In genomic region chr5:86679529-86679928, GRCh38 we compare ENCODE assay signal across 9 cellular contexts.
DNase-seq lines count a peak whose midpoint lies in the region; ATAC-seq, FAIRE-seq and TF ChIP-seq lines count a peak whose summit lies in the region.
"Had no signal": no experiment of that assay in that cellular context is flagged by ENCODE, and none has a peak within 500 bp of the region (broad histone marks: within the 10 kb centered on the region; RNA-seq: fewer than 3 reads in every experiment).

No MANE protein-coding gene starts in this region.

- DNase-seq in Caco-2 = peak in 1 of 2 experiments; percentile 9
- DNase-seq in HTR-8/SVneo (ENCODE audit: insufficient read length, low spot score) = peak; percentile 6
- DNase-seq in OCI-LY7 (ENCODE audit: low spot score) = peak; percentile 48
- DNase-seq in dedifferentiated amniotic fluid mesenchymal stem cell (ENCODE audit: extremely low spot score) = peak; percentile 45
- DNase-seq in lung (ENCODE audit: low spot score) = peak; percentile 34
- DNase-seq in GOT3 (lab: John Stamatoyannopoulos, UW) = no peak
- no peak for DNase-seq in activated CD4-positive, alpha-beta T cell treated with anti-CD3 and anti-CD28 coated beads for 1 hour

- no peaks in the 10 kb centered on the region for H3K36me3 Mint-ChIP-seq in Caco-2 (ENCODE audit: insufficient read depth, unreplicated experiment)

- H2AFZ ChIP-seq in OCI-LY7 (ENCODE audit: low read length) = no peak overlapping the region

- TF ChIP-seq CTCF in Caco-2 (IDR thresholded peaks at IDR 0.05; ENCODE audit: insufficient read depth in 1 of 2, low read depth in 1 of 2, low read length in 1 of 2, severe bottlenecking in 1 of 2, unreplicated experiment in 1 of 2) = peak; percentile 44 to 51
- TF ChIP-seq CTCF in OCI-LY7 (conservative IDR thresholded peaks at IDR 0.05; ENCODE audit: low read length) = peak; percentile 85
- TF ChIP-seq CTCF in lung (IDR thresholded peaks at IDR 0.05; ENCODE audit: control extremely low read depth, extremely low read depth) = peak; percentile 20

- H3K4me1 ChIP-seq in Caco-2 = no peaks in the 10 kb centered on the region
- H3K4me1 ChIP-seq in OCI-LY7 (ENCODE audit: insufficient read depth, low read length, poor library complexity, severe bottlenecking) = no peaks in the 10 kb centered on the region
- no peaks in the 10 kb centered on the region for H3K4me1 ChIP-seq in lung (ENCODE audit: control insufficient read depth in 2 of 2, insufficient read depth in 2 of 2, low read length in 2 of 2)

- H3K79me2 ChIP-seq in OCI-LY7 (ENCODE audit: insufficient read depth, low read depth, low read length) = no peaks in the 10 kb centered on the region

- H3K4me3 ChIP-seq in Caco-2 (ENCODE audit: low read depth, low read length) (no peak overlapping the region), OCI-LY7 (ENCODE audit: low read depth, low read length, poor library complexity, severe bottlenecking) (no peak overlapping the region), lung (no peak overlapping the region)

- no peak overlapping the region for H3K4me3 Mint-ChIP-seq in Caco-2 (ENCODE audit: unreplicated experiment)

- H3K4me2 ChIP-seq in OCI-LY7 (ENCODE audit: low read length) = no peak overlapping the region

- ATAC-seq in GM19467 (IDR thresholded peaks at IDR 0.05; ENCODE audit: unreplicated experiment) = peak; percentile 63
- ATAC-seq in lung (ENCODE audit: insufficient read depth, low FRiP score) = peak; percentile 27

- no TSS peak for BruUV-seq in Caco-2 (replicated peaks; lab: Mats Ljungman, UMichigan)
- BruUV-seq in OCI-LY7 (replicated peaks; lab: Mats Ljungman, UMichigan) = no TSS peak

- CTCF ChIA-PET in Caco-2 (lab: Charles Lee) = no interaction called here
- CTCF ChIA-PET in OCI-LY7 (lab: Charles Lee; ENCODE audit: unreplicated experiment) = no interaction called here

- no peaks in the 10 kb centered on the region for H3K9me3 Mint-ChIP-seq in Caco-2 (ENCODE audit: unreplicated experiment)

- WGBS in lung, 2 donors = 0 to 1% methylated on average over 1 of the region's 1 CpG

- peaks cover 8% of the 10 kb centered on the region for H3K27me3 Mint-ChIP-seq in Caco-2 (ENCODE audit: insufficient read depth, unreplicated experiment)

- no peaks in the 10 kb centered on the region for H3K36me3 ChIP-seq in Caco-2 (ENCODE audit: control insufficient read depth, insufficient read depth, low read length)
- H3K36me3 ChIP-seq in OCI-LY7 (ENCODE audit: insufficient read depth, low read length) = no peaks in the 10 kb centered on the region
- no peaks in the 10 kb centered on the region for H3K36me3 ChIP-seq in lung (ENCODE audit: control insufficient read depth in 2 of 2, insufficient read depth in 2 of 2, low read length in 2 of 2)
- H3K36me3 ChIP-seq: neutrophil had no signal

- H4K20me1 ChIP-seq in OCI-LY7 (ENCODE audit: insufficient read depth, low read length) = no peaks in the 10 kb centered on the region

- H3K4me1 Mint-ChIP-seq in Caco-2 (ENCODE audit: low read depth, unreplicated experiment) = no peaks in the 10 kb centered on the region

- H3K27ac Mint-ChIP-seq in Caco-2 (ENCODE audit: unreplicated experiment) = no peak overlapping the region

- POLR2A ChIA-PET in Caco-2 (lab: Charles Lee) (no interaction called here), OCI-LY7 (lab: Charles Lee) (interaction anchor here (0.6 to 0.8 kb wide), 3 partner anchors 56 to 1143 kb away, joined by 3 read pairs; no protein-coding TSS in a partner anchor)

- H3K9me2 ChIP-seq in OCI-LY7 (ENCODE audit: insufficient read depth, low read length) = no peaks in the 10 kb centered on the region

- intact Hi-C loops in Caco-2 (cut with micrococcal nuclease; ENCODE audit: unreplicated experiment) (loop anchor here (1.0 to 5.0 kb wide), 2 partner anchors 113 to 172 kb away; no protein-coding TSS in a partner anchor), OCI-LY7 (cut with micrococcal nuclease; ENCODE audit: unreplicated experiment) (no loop called here)

- FAIRE-seq in HTR-8/SVneo (lab: Jason Lieb, UNC) = no peak

- no peaks in the 10 kb centered on the region for H3K27me3 ChIP-seq in Caco-2 (replicated peaks; ENCODE audit: control insufficient read depth, insufficient read depth, low read length)
- no peaks in the 10 kb centered on the region for H3K27me3 ChIP-seq in lung (ENCODE audit: control insufficient read depth, insufficient read depth)
- H3K27me3 ChIP-seq: neutrophil had no signal

- H3K9me3 ChIP-seq in Caco-2 (no peaks in the 10 kb centered on the region), OCI-LY7 (ENCODE audit: low read length) (no peaks in the 10 kb centered on the region), lung (ENCODE audit: control insufficient read depth in 2 of 2, insufficient read depth in 1 of 2, low read length in 1 of 2) (no peaks in the 10 kb centered on the region)
- H3K9me3 ChIP-seq: neutrophil had no signal

- H3K27ac ChIP-seq in OCI-LY7 (ENCODE audit: low read depth, low read length, poor library complexity, severe bottlenecking) (no peak overlapping the region), lung (ENCODE audit: low read depth in 1 of 2, low read length in 1 of 2) (no peak overlapping the region)
- H3K27ac ChIP-seq: neutrophil had no signal

Comparison
In these comparisons a context has a peak if more than half of its experiments do, and no peak if none do; other contexts are left out.
1. DNase-seq: peak in HTR-8/SVneo (single experiment), OCI-LY7 (single experiment), dedifferentiated amniotic fluid mesenchymal stem cell (single experiment) and lung (single experiment); none in GOT3 (single experiment) and activated CD4-positive, alpha-beta T cell treated with anti-CD3 and anti-CD28 coated beads for 1 hour (single experiment).
2. CTCF ChIP-seq: peak in every context shown above with its lines; median percentile 85 in OCI-LY7; 48 in Caco-2; 20 in lung.